In genomic region chr3:61354604-61355003, GRCh38 we compare ENCODE assay signal across 29 cellular contexts.
A peak's percentile ranks its signal among the peaks of the same experiment; 100 is the strongest.
DNase-seq lines count a peak whose midpoint lies in the region; ATAC-seq, FAIRE-seq and TF ChIP-seq lines count a peak whose summit lies in the region.
"Had no signal": no experiment of that assay in that cellular context is flagged by ENCODE, and none has a peak within 500 bp of the region (broad histone marks: within the 10 kb centered on the region; RNA-seq: fewer than 3 reads in every experiment).

No MANE protein-coding gene starts in this region.

- in situ Hi-C loops in GM12878 (cut with MboI), result no loop called here

- CTCF ChIA-PET in GM12878 (lab: Yijun Ruan, JAX), result no interaction called here

- no peak overlapping the region for H3K9ac ChIP-seq in GM12878 (ENCODE audit: control insufficient read depth, insufficient read depth, low read length)

- no peak for TF ChIP-seq CTCF in GM12878 (IDR thresholded peaks at IDR 0.05 in 2 of 3, conservative IDR thresholded peaks at IDR 0.05 in 1 of 3; ENCODE audit: control insufficient read depth in 2 of 3, extremely low read depth in 1 of 3, insufficient read depth in 1 of 3, low read depth in 3 of 3, low read length in 3 of 3)

- no peaks in the 10 kb centered on the region for H4K20me1 ChIP-seq in GM12878 (ENCODE audit: control insufficient read depth, insufficient read depth)

- DNase-seq in MV-4-11 (lab: John Stamatoyannopoulos, UW) (peak; percentile 74), GM12878 (ENCODE audit: low read depth, low spot score) (peak; percentile 16), SJCRH30 (no peak), NCI-H1092 treated with DMSO at 0.1 percent for 48 hours (lab: John Stamatoyannopoulos, UW) (no peak), NCI-H748 treated with DMSO at 0.1 percent for 48 hours (lab: John Stamatoyannopoulos, UW) (no peak)
- DNase-seq: activated B cell treated with CpG ODN at 0.5 μM for 24 hours; activated CD4-positive, alpha-beta T cell treated with anti-CD3 and anti-CD28 coated beads, Interleukin-2, amount 50 U/mL, for 1 hour; activated naive CD4-positive, alpha-beta T cell treated with Interleukin-2 at 50 U/mL for 16 hours; C1 segment of cervical spinal cord; COR-L47; DMS53; hippocampal formation; left colon; NCI-H1105; NCI-H2029 treated with DMSO at 0.1 percent for 48 hours; NCI-H226; NCI-H82; nephron progenitor cell; ovary; SHP77; stimulated activated CD4-positive, alpha-beta T cell treated with anti-CD3 and anti-CD28 coated beads, Interleukin-2, amount 100 ng/mL, for 24 hours; SW 1271; T1000; trophoblast cell had no signal

- no peak for FAIRE-seq in GM12878 (lab: Jason Lieb, UNC)
- FAIRE-seq: endothelial cell of umbilical vein, G401.6 had no signal

- SMC1A ChIA-PET in GM12878 (lab: Charles Lee; ENCODE audit: uncharacterized antibody, unreplicated experiment), result no interaction called here

- POLR2A ChIA-PET in GM12878 (lab: Charles Lee), result no interaction called here

- WGBS in GM12878 (ENCODE audit: insufficient coverage, insufficient replicate concordance, low lambda C conversion rate, missing lambda C conversion rate), result 11% methylated on average over 5 of the region's 5 CpGs

- no peak overlapping the region for H2AFZ ChIP-seq in GM12878 (ENCODE audit: control insufficient read depth, low read depth, low read length)

- RAD21 ChIA-PET in GM12878 (lab: Charles Lee; ENCODE audit: unreplicated experiment), result no interaction called here

- TF ChIP-seq RAD21 in GM12878 (IDR thresholded peaks at IDR 0.05; ENCODE audit: insufficient read depth, low read depth, low read length), result no peak

- H3K4me1 ChIP-seq in GM12878 (ENCODE audit: control insufficient read depth, insufficient read depth, low read length) (peaks cover 16% of the 10 kb centered on the region; the same call in 1 of the 2 replicates), SJCRH30 (0 out of 2 replicates have a peak, but pooled peaks cover 3% of the 10 kb centered on the region)

- H3K27ac ChIP-seq in GM12878 (ENCODE audit: control insufficient read depth, insufficient read depth) (no peak overlapping the region), SJCRH30 (no peak overlapping the region)
- H3K27ac ChIP-seq: HL-60, ovary had no signal

- no peaks in the 10 kb centered on the region for H3K27me3 ChIP-seq in GM12878 (replicated peaks in 1 of 2; ENCODE audit: control insufficient read depth in 2 of 2, insufficient read depth in 2 of 2, low read length in 1 of 2)
- H3K27me3 ChIP-seq in SJCRH30, result no peaks in the 10 kb centered on the region
- H3K27me3 ChIP-seq: ovary had no signal

- peak overlapping the region; percentile 10; the same call in 1 of the 2 replicates for H3K4me2 ChIP-seq in GM12878 (ENCODE audit: control insufficient read depth, insufficient read depth)

- H3K4me3 ChIP-seq in GM12878 (no peak overlapping the region), SJCRH30 (no peak overlapping the region)
- H3K4me3 ChIP-seq: ovary had no signal

- no TSS peak for BruUV-seq in GM12878 (replicated peaks; lab: Mats Ljungman, UMichigan)

- no peaks in the 10 kb centered on the region for H3K36me3 ChIP-seq in GM12878 (ENCODE audit: control insufficient read depth in 2 of 2, insufficient read depth in 2 of 2, low read length in 1 of 2)
- H3K36me3 ChIP-seq in SJCRH30, result no peaks in the 10 kb centered on the region
- H3K36me3 ChIP-seq: ovary had no signal

- TF ChIP-seq POLR2A in GM12878 (IDR thresholded peaks at IDR 0.05; ENCODE audit: low read depth, low read length), result no peak

- TF ChIP-seq EP300 in GM12878 (IDR thresholded peaks at IDR 0.05; ENCODE audit: borderline replicate concordance in 1 of 2, control insufficient read depth in 1 of 2, low read depth in 2 of 2, low read length in 2 of 2), result no peak

- intact Hi-C loops in GM12878 (cut with micrococcal nuclease; ENCODE audit: unreplicated experiment), result no loop called here

- no peaks in the 10 kb centered on the region for H3K79me2 ChIP-seq in GM12878 (ENCODE audit: control insufficient read depth, insufficient read depth, low read length)

- ATAC-seq in GM18508 (IDR thresholded peaks at IDR 0.05; ENCODE audit: insufficient read depth, unreplicated experiment) (peak; percentile 31), GM19351 (IDR thresholded peaks at IDR 0.05; ENCODE audit: unreplicated experiment) (peak; percentile 36), GM12878 (peak; percentile 46)
- ATAC-seq: left colon had no signal

- no peaks in the 10 kb centered on the region for H3K9me3 ChIP-seq in GM12878 (replicated peaks; ENCODE audit: control insufficient read depth, insufficient read depth, low read length)
- no peaks in the 10 kb centered on the region for H3K9me3 ChIP-seq in SJCRH30 (replicated peaks)
- H3K9me3 ChIP-seq: ovary had no signal

TF ChIP-seq in GM12878, 131 proteins besides CTCF, POLR2A, EP300 and RAD21:
- TF ChIP-seq HDAC2 (IDR thresholded peaks at IDR 0.05) (no peak), CBX3 (IDR thresholded peaks at IDR 0.05; ENCODE audit: borderline replicate concordance, low read depth) (no peak), NFIC (IDR thresholded peaks at IDR 0.05; ENCODE audit: low read depth, low read length) (0 out of 2 replicates have a peak, but pooled peaks have one; percentile 39), HCFC1 (IDR thresholded peaks at IDR 0.05; ENCODE audit: low read length) (no peak), ZNF217 (IDR thresholded peaks at IDR 0.05) (0 out of 2 replicates have a peak, but pooled peaks have one; percentile 43), TCF12 (IDR thresholded peaks at IDR 0.05; ENCODE audit: low read depth, low read length) (no peak), MEF2A (IDR thresholded peaks at IDR 0.05; ENCODE audit: insufficient read depth, low read depth, low read length) (0 out of 2 replicates have a peak, but pooled peaks have one; percentile 25), BMI1 (IDR thresholded peaks at IDR 0.05; ENCODE audit: borderline replicate concordance) (0 out of 2 replicates have a peak, but pooled peaks have one; percentile 24), MTA2 (IDR thresholded peaks at IDR 0.05; ENCODE audit: low read depth) (peak; percentile 63), CBFB (IDR thresholded peaks at IDR 0.05; ENCODE audit: low read depth) (peak; percentile 60; the same call in 1 of the 2 replicates), MLLT1 (IDR thresholded peaks at IDR 0.05) (0 out of 2 replicates have a peak, but pooled peaks have one; percentile 22), IKZF2 (IDR thresholded peaks at IDR 0.05) (peak; percentile 49 to 76; a peak in 3 of 4 replicates), EED (IDR thresholded peaks at IDR 0.05; ENCODE audit: low read depth) (peak; percentile 47; the same call in 1 of the 2 replicates), SPI1 (IDR thresholded peaks at IDR 0.05; ENCODE audit: borderline replicate concordance, insufficient read depth, low read depth, low read length) (peak; percentile 56; the same call in 1 of the 2 replicates), DPF2 (IDR thresholded peaks at IDR 0.05) (peak; percentile 52; the same call in 1 of the 2 replicates), JUNB (IDR thresholded peaks at IDR 0.05) (no peak), RUNX3 (IDR thresholded peaks at IDR 0.05; ENCODE audit: low read length) (peak; percentile 94), NR2F1 (conservative IDR thresholded peaks at IDR 0.05) (peak; percentile 60), IKZF1 (conservative IDR thresholded peaks at IDR 0.05) (peak; percentile 50; the same call in 1 of the 2 replicates), ATF2 (IDR thresholded peaks at IDR 0.05; ENCODE audit: low read length) (0 out of 2 replicates have a peak, but pooled peaks have one; percentile 19)
- TF ChIP-seq, protein P1, sequence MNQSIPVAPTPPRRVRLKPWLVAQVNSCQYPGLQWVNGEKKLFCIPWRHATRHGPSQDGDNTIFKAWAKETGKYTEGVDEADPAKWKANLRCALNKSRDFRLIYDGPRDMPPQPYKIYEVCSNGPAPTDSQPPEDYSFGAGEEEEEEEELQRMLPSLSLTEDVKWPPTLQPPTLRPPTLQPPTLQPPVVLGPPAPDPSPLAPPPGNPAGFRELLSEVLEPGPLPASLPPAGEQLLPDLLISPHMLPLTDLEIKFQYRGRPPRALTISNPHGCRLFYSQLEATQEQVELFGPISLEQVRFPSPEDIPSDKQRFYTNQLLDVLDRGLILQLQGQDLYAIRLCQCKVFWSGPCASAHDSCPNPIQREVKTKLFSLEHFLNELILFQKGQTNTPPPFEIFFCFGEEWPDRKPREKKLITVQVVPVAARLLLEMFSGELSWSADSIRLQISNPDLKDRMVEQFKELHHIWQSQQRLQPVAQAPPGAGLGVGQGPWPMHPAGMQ (IDR thresholded peaks at IDR 0.05; ENCODE audit: borderline replicate concordance), result peak; percentile 79; the same call in 1 of the 2 replicates

Comparison
In these comparisons a context has a peak if more than half of its experiments do, and no peak if none do; other contexts are left out.
1. DNase-seq: peak in MV-4-11 (single experiment) and GM12878 (single experiment); none in SJCRH30 (0 of 2), NCI-H1092 treated with DMSO at 0.1 percent for 48 hours (single experiment) and NCI-H748 treated with DMSO at 0.1 percent for 48 hours (single experiment).
2. Peak in every context shown above with its lines, with median percentiles within 50 percentile points of each other: ATAC-seq.